Comparison of ENCODE assay signal across 20 cellular contexts in genomic region chr2:236656721-236657120, GRCh38.
"Had no signal": no experiment of that assay in that cellular context is flagged by ENCODE, and none has a peak within 500 bp of the region (broad histone marks: within the 10 kb centered on the region; RNA-seq: fewer than 3 reads in every experiment).

No MANE protein-coding gene starts in this region.

- ATAC-seq: effector memory CD8-positive, alpha-beta T cell; gastroesophageal sphincter; stimulated activated naive CD8-positive, alpha-beta T cell treated with anti-CD3 and anti-CD28 coated beads, Interleukin-15, Interleukin-2, amounts not matched to agents 100 U/mL and 50 U/mL, for 24 hours; upper lobe of right lung had no signal

- H3K9me3 ChIP-seq: esophagus squamous epithelium, gastroesophageal sphincter, left ventricle myocardium inferior, lower lobe of right lung, neutrophil, tibial artery, upper lobe of right lung had no signal

- H3K27ac ChIP-seq: epithelial cell of prostate, esophagus squamous epithelium, gastroesophageal sphincter, left ventricle myocardium inferior, lower lobe of right lung, neutrophil, tibial artery, upper lobe of right lung had no signal

- H3K36me3 ChIP-seq: esophagus squamous epithelium, gastroesophageal sphincter, left ventricle myocardium inferior, lower lobe of right lung, neutrophil, tibial artery, upper lobe of right lung had no signal

- H3K27me3 ChIP-seq: esophagus squamous epithelium, tibial artery, upper lobe of right lung had no signal

- DNase-seq: central memory CD4-positive, alpha-beta T cell; effector memory CD8-positive, alpha-beta T cell; esophagus squamous epithelium; foreskin fibroblast; glutamatergic neuron; left ventricle myocardium inferior; lower lobe of right lung; mesenchymal stem cell; midbrain; naive B cell; posterior cingulate gyrus; right cardiac atrium; small intestine; stimulated activated CD4-positive, alpha-beta T cell treated with anti-CD3 and anti-CD28 coated beads, Interleukin-2, amount 100 ng/mL, for 48 hours; stimulated activated naive CD8-positive, alpha-beta T cell treated with anti-CD3 and anti-CD28 coated beads, Interleukin-15, Interleukin-2, amounts not matched to agents 100 U/mL and 50 U/mL, for 24 hours; upper lobe of right lung had no signal

- H3K4me3 ChIP-seq: esophagus squamous epithelium, gastroesophageal sphincter, left ventricle myocardium inferior, lower lobe of right lung, tibial artery, upper lobe of right lung had no signal
